Comparison of ENCODE assay signal across 9 cellular contexts in genomic region chr1:16151200-16151708, GRCh38. TPM values are rescaled to one million over a fixed set of nuclear protein-coding genes. Genes with fewer than 3 reads are reported as not detected.
DNase-seq lines count a peak whose midpoint lies in the region; ATAC-seq and TF ChIP-seq lines count a peak whose summit lies in the region.
"Had no signal": no experiment of that assay in that cellular context is flagged by ENCODE, and none has a peak within 500 bp of the region (broad histone marks: within the 10 kb centered on the region; RNA-seq: fewer than 3 reads in every experiment).

No MANE protein-coding gene starts in this region.

- no peak for TF ChIP-seq POLR2A in testis (IDR thresholded peaks at IDR 0.05)

- peak overlapping the region; percentile 36 for H3K9ac ChIP-seq in fibroblast of lung (ENCODE audit: insufficient read depth, low read length)

- peak overlapping the region; percentile 66 for H3K4me2 ChIP-seq in fibroblast of lung (ENCODE audit: extremely low read depth, insufficient read depth, low read length)

- no peaks in the 10 kb centered on the region for H4K20me1 ChIP-seq in fibroblast of lung (ENCODE audit: control insufficient read depth, extremely low read depth, insufficient read depth, low read length)

- no peak overlapping the region for H3K4me3 ChIP-seq in fibroblast of lung (replicated peaks in 1 of 4; ENCODE audit: control extremely low read depth in 1 of 4, insufficient read depth in 1 of 4, low read depth in 3 of 4, low read length in 4 of 4)
- H3K4me3 ChIP-seq in testis, result no peak overlapping the region

- no peaks in the 10 kb centered on the region for H3K27me3 ChIP-seq in fibroblast of lung (ENCODE audit: control insufficient read depth, insufficient read depth, low read length)
- H3K27me3 ChIP-seq in testis, result no peaks in the 10 kb centered on the region

- TF ChIP-seq CTCF in fibroblast of lung (conservative IDR thresholded peaks at IDR 0.05 in 1 of 2, IDR thresholded peaks at IDR 0.05 in 1 of 2; ENCODE audit: low read depth in 1 of 2, low read length in 2 of 2) (no peak), testis (IDR thresholded peaks at IDR 0.05) (no peak)

- ATAC-seq in HG03097 (IDR thresholded peaks at IDR 0.05; ENCODE audit: low FRiP score, unreplicated experiment), result no peak

- H3K4me1 ChIP-seq in fibroblast of lung (ENCODE audit: control insufficient read depth, extremely low read depth, insufficient read depth, low read length) (peaks cover 45% of the 10 kb centered on the region), testis (peaks cover 20% of the 10 kb centered on the region)

- H3K9me3 ChIP-seq in fibroblast of lung (ENCODE audit: control insufficient read depth, insufficient read depth, low read depth, low read length), result no peaks in the 10 kb centered on the region
- H3K9me3 ChIP-seq in testis, result no peaks in the 10 kb centered on the region

- H2AFZ ChIP-seq in fibroblast of lung (ENCODE audit: low read length), result no peak overlapping the region

- peaks cover 81% of the 10 kb centered on the region for H3K79me2 ChIP-seq in fibroblast of lung (ENCODE audit: control insufficient read depth, insufficient read depth, low read length)

- peaks cover 26% of the 10 kb centered on the region for H3K36me3 ChIP-seq in fibroblast of lung (ENCODE audit: control insufficient read depth, insufficient read depth, low read length)
- no peaks in the 10 kb centered on the region for H3K36me3 ChIP-seq in testis (ENCODE audit: low read depth, missing control alignments)

- intact Hi-C loops in testis (cut with DNase I; ENCODE audit: low total_unique reads), result no loop called here

- H3K27ac ChIP-seq in fibroblast of lung (ENCODE audit: insufficient read depth, low read length), result peak overlapping the region; percentile 68
- H3K27ac ChIP-seq in testis, result no peak overlapping the region

- WGBS in testis, 2 donors, result 52 to 86% methylated on average over 6 to 7 of the region's 7 CpGs

- peak; percentile 43 for DNase-seq in DMS79 treated with DMSO at 0.1 percent for 48 hours (lab: John Stamatoyannopoulos, UW)
- no peak for DNase-seq in DMS79 (lab: John Stamatoyannopoulos, UW)
- DNase-seq in RPMI8226, result peak; percentile 57
- peak; percentile 53 to 60 for DNase-seq in fibroblast of lung (ENCODE audit: low read depth in 2 of 2)
- DNase-seq in testis, result peak; percentile 53
- DNase-seq in T-helper 9 cell, result no peak
- DNase-seq in 8988T, result no peak
- DNase-seq: NCI-H2227 treated with DMSO at 0.1 percent for 48 hours had no signal

RNA-seq across cellular contexts. Expression of gene EPHA2, which starts 4.6 kb away (rescaled TPM):
- 21.1 and 24.6 TPM in 2 replicates for total RNA-seq in fibroblast of lung
- polyA plus RNA-seq in fibroblast of lung, result 9.8 and 22.6 TPM in 2 replicates
- 11.0 and 26.4 TPM in 2 replicates for polyA plus RNA-seq in fibroblast of lung (2012)
- polyA minus RNA-seq in fibroblast of lung (ENCODE audit: low replicate concordance), result 46.5 and 99.3 TPM in 2 replicates
- total RNA-seq in testis, result 10 to 100 TPM in 1 of 2 donors, 1 to 10 TPM in 1; 5.7 to 14.1 TPM
- 5.1 TPM for polyA plus RNA-seq in testis (ENCODE audit: insufficient read depth, low read depth, low replicate concordance)

Comparison
In these comparisons a context has a peak if more than half of its experiments do, and no peak if none do; other contexts are left out.
1. DNase-seq: peak in DMS79 treated with DMSO at 0.1 percent for 48 hours (single experiment), RPMI8226 (single experiment), fibroblast of lung (2 of 2) and testis (single experiment); none in DMS79 (single experiment), T-helper 9 cell (single experiment) and 8988T (single experiment).